ENCODE assay signal across 9 cellular contexts in the genomic region with DNA sequence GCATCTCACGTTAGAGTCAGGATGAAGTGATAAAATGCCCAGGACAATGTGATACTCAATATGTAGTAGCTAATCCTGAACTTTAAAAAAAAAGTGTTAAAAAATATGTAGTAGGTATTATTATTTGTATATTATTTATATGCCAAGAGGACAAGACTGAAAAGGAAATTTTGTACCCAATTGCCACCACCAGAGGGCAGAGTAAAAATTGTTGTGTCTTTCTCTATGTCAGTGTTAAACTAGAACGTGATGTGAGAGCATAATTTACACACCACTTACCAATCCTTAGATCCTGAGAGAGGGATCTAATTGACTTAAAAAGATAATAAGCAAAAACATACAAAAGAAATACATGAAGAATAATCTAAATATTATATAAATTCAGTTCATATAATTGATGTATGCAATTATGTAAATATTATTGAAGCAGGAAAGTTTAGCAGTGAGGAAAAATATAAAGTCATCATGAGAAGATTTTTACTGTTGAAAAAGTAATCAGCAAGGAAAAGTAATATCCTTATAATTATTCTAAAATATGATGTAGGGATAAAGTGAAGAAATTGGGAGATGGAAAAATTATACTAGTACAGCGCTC.
DNase-seq lines count a peak whose midpoint lies in the region; ATAC-seq, FAIRE-seq and TF ChIP-seq lines count a peak whose summit lies in the region.
"Had no signal": no experiment of that assay in that cellular context is flagged by ENCODE, and none has a peak within 500 bp of the region (broad histone marks: within the 10 kb centered on the region; RNA-seq: fewer than 3 reads in every experiment).

No MANE protein-coding gene starts in this region.

- no peak for FAIRE-seq in bronchial epithelial cell (lab: Jason Lieb, UNC)

- no peaks in the 10 kb centered on the region for H3K36me3 Mint-ChIP-seq in memory B cell

- ATAC-seq in GM21619 (IDR thresholded peaks at IDR 0.05; ENCODE audit: unreplicated experiment) (peak; percentile 57), memory B cell (ENCODE audit: low read depth) (peak; percentile 44), HG03139 (IDR thresholded peaks at IDR 0.05; ENCODE audit: unreplicated experiment) (no peak), GM21423 (IDR thresholded peaks at IDR 0.05; ENCODE audit: unreplicated experiment) (no peak)

- H3K4me3 ChIP-seq in bronchial epithelial cell (ENCODE audit: low read depth, low read length), result no peak overlapping the region

- peaks cover 6% of the 10 kb centered on the region for H3K27me3 Mint-ChIP-seq in memory B cell

- H3K4me3 Mint-ChIP-seq in memory B cell, result no peak overlapping the region
- H3K4me3 Mint-ChIP-seq: dendritic cell treated with granulocyte-macrophage colony-stimulating factor and Interleukin-4, amounts not matched to agents 40 ng/mL and 50 ng/mL, for 4 days had no signal

- no peaks in the 10 kb centered on the region for H3K9me3 Mint-ChIP-seq in memory B cell
- H3K9me3 Mint-ChIP-seq: dendritic cell treated with granulocyte-macrophage colony-stimulating factor and Interleukin-4, amounts not matched to agents 40 ng/mL and 50 ng/mL, for 4 days had no signal

- H3K4me1 Mint-ChIP-seq in memory B cell, result peaks cover 3% of the 10 kb centered on the region

- DNase-seq in activated T-cell treated with anti-CD3 and anti-CD28 coated beads for 4 hours, result peak; percentile 15
- DNase-seq in activated T-cell treated with anti-CD3 and anti-CD28 coated beads, Interleukin-2, amount 50 U/mL, for 48 hours, result no peak
- DNase-seq in NCI-H345 treated with DMSO at 0.1 percent for 48 hours (lab: John Stamatoyannopoulos, UW; ENCODE audit: unreplicated experiment), result peak; percentile 10
- peak; percentile 58 for DNase-seq in bronchial epithelial cell (ENCODE audit: low read depth)
- DNase-seq in memory B cell (ENCODE audit: low spot score in 2 of 2), result peak in 1 of 2 donors; percentile 21

- H3K27me3 ChIP-seq in bronchial epithelial cell (ENCODE audit: control insufficient read depth, insufficient read depth, low read length), result peaks cover 1% of the 10 kb centered on the region

- H3K36me3 ChIP-seq in bronchial epithelial cell (ENCODE audit: control insufficient read depth, insufficient read depth, low read length), result no peaks in the 10 kb centered on the region

- TF ChIP-seq CTCF in bronchial epithelial cell (IDR thresholded peaks at IDR 0.05; ENCODE audit: insufficient read depth, low read length, severe bottlenecking), result peak; percentile 49

- H3K27ac Mint-ChIP-seq in memory B cell, result no peak overlapping the region
- H3K27ac Mint-ChIP-seq: dendritic cell treated with granulocyte-macrophage colony-stimulating factor and Interleukin-4, amounts not matched to agents 40 ng/mL and 50 ng/mL, for 4 days had no signal

Comparison
In these comparisons a context has a peak if more than half of its experiments do, and no peak if none do; other contexts are left out.
1. DNase-seq: peak in activated T-cell treated with anti-CD3 and anti-CD28 coated beads for 4 hours (single experiment), NCI-H345 treated with DMSO at 0.1 percent for 48 hours (single experiment) and bronchial epithelial cell (single experiment); none in activated T-cell treated with anti-CD3 and anti-CD28 coated beads, Interleukin-2, amount 50 U/mL, for 48 hours (0 of 2).
2. ATAC-seq: peak in GM21619 (single experiment) and memory B cell (single experiment); none in HG03139 (single experiment) and GM21423 (single experiment).